11 cellular contexts compared by ENCODE assay signal in genomic region chrX:149629730-149630387, GRCh38. TPM values are rescaled to one million over a fixed set of nuclear protein-coding genes. Genes with fewer than 3 reads are reported as not detected.
A peak's percentile ranks its signal among the peaks of the same experiment; 100 is the strongest.
DNase-seq lines count a peak whose midpoint lies in the region; ATAC-seq and TF ChIP-seq lines count a peak whose summit lies in the region.
"Had no signal": no experiment of that assay in that cellular context is flagged by ENCODE, and none has a peak within 500 bp of the region (broad histone marks: within the 10 kb centered on the region; RNA-seq: fewer than 3 reads in every experiment).

No MANE protein-coding gene starts in this region.

- DNase-seq in activated naive CD4-positive, alpha-beta T cell treated with anti-CD3 and anti-CD28 coated beads for 36 hours: no peak
- DNase-seq in activated naive CD4-positive, alpha-beta T cell treated with anti-CD3 and anti-CD28 coated beads, Interleukin-2, amount 50 U/mL, for 16 hours: no peak
- DNase-seq in activated T-helper 1 cell treated with anti-CD3 and anti-CD28 coated beads, Interleukin-12 subunit alpha, Interleukin-12 subunit beta, Interleukin-2, Interleukin-4 antibody, amounts not matched to agents 30 ng/mL and 10 ng/mL and 1 ng/mL, durations not matched to agents 14 hours and 24 hours and 36 hours (ENCODE audit: low spot score): no peak
- DNase-seq in suprapubic skin (ENCODE audit: low spot score in 2 of 2): no peak
- DNase-seq in head of caudate nucleus: no peak
- no peak for DNase-seq in stomach
- DNase-seq: activated CD4-positive, alpha-beta T cell treated with anti-CD3 and anti-CD28 coated beads for 1 hour; effector CD8-positive, alpha-beta T cell had no signal

- no peak for TF ChIP-seq POLR2A in suprapubic skin (IDR thresholded peaks at IDR 0.05)
- TF ChIP-seq POLR2A in stomach (IDR thresholded peaks at IDR 0.05): no peak

- TF ChIP-seq EP300 in suprapubic skin (IDR thresholded peaks at IDR 0.05) (no peak), stomach (IDR thresholded peaks at IDR 0.05) (no peak)

- CTCF ChIA-PET in activated naive CD4-positive, alpha-beta T cell treated with anti-CD3 and anti-CD28 coated beads for 36 hours (lab: Charles Lee): interaction anchor here (0.8 kb wide), 1 partner anchor 308 kb away, joined by 3 read pairs; no protein-coding TSS in a partner anchor

- TF ChIP-seq CTCF in suprapubic skin (IDR thresholded peaks at IDR 0.05) (no peak), stomach (IDR thresholded peaks at IDR 0.05) (no peak)

- H3K27me3 Mint-ChIP-seq in activated naive CD4-positive, alpha-beta T cell treated with anti-CD3 and anti-CD28 coated beads for 36 hours (ENCODE audit: low read depth): no peaks in the 10 kb centered on the region
- H3K27me3 Mint-ChIP-seq in activated T-helper 1 cell treated with anti-CD3 and anti-CD28 coated beads, Interleukin-12 subunit alpha, Interleukin-12 subunit beta, Interleukin-2, Interleukin-4 antibody, amounts not matched to agents 30 ng/mL and 10 ng/mL and 1 ng/mL, durations not matched to agents 14 hours and 24 hours and 36 hours (ENCODE audit: insufficient read depth): peaks cover 1% of the 10 kb centered on the region

- H3K27ac ChIP-seq in iPS-20b (ENCODE audit: low read length) (no peak overlapping the region), suprapubic skin (no peak overlapping the region), stomach (no peak overlapping the region)

- peak overlapping the region; percentile 87 for H3K4me3 Mint-ChIP-seq in activated naive CD4-positive, alpha-beta T cell treated with anti-CD3 and anti-CD28 coated beads for 36 hours
- peak overlapping the region; percentile 95 for H3K4me3 Mint-ChIP-seq in activated T-helper 1 cell treated with anti-CD3 and anti-CD28 coated beads, Interleukin-12 subunit alpha, Interleukin-12 subunit beta, Interleukin-2, Interleukin-4 antibody, amounts not matched to agents 30 ng/mL and 10 ng/mL and 1 ng/mL, durations not matched to agents 14 hours and 24 hours and 36 hours

- intact Hi-C loops in activated naive CD4-positive, alpha-beta T cell treated with anti-CD3 and anti-CD28 coated beads for 36 hours (cut with micrococcal nuclease): loop anchor here (5.0 to 10.0 kb wide), 4 partner anchors 85 to 735 kb away; partner anchors contain the start of genes MAGEA11 and MAMLD1
- intact Hi-C loops in activated T-helper 1 cell treated with anti-CD3 and anti-CD28 coated beads, Interleukin-12 subunit alpha, Interleukin-12 subunit beta, Interleukin-2, Interleukin-4 antibody, amounts not matched to agents 30 ng/mL and 10 ng/mL and 1 ng/mL, durations not matched to agents 14 hours and 24 hours and 36 hours (cut with micrococcal nuclease): loop anchor here (2.0 to 10.0 kb wide), 5 partner anchors 65 to 1718 kb away; partner anchors contain the start of genes CD99L2 and FMR1
- intact Hi-C loops in head of caudate nucleus (cut with DNase I): no loop called here
- intact Hi-C loops in stomach (cut with DNase I; ENCODE audit: low total_unique reads): no loop called here

- H3K9me3 ChIP-seq in iPS-20b (ENCODE audit: insufficient read depth, low read depth, low read length) (no peaks in the 10 kb centered on the region), suprapubic skin (no peaks in the 10 kb centered on the region), stomach (no peaks in the 10 kb centered on the region)

- WGBS in suprapubic skin: 66% methylated on average over 5 of the region's 5 CpGs
- 47 to 73% (median 50%) methylated on average over 5 of the region's 5 CpGs for WGBS in stomach, 5 donors

- no peaks in the 10 kb centered on the region for H3K36me3 Mint-ChIP-seq in activated naive CD4-positive, alpha-beta T cell treated with anti-CD3 and anti-CD28 coated beads for 36 hours (ENCODE audit: low read depth)
- peaks cover 3% of the 10 kb centered on the region for H3K36me3 Mint-ChIP-seq in activated T-helper 1 cell treated with anti-CD3 and anti-CD28 coated beads, Interleukin-12 subunit alpha, Interleukin-12 subunit beta, Interleukin-2, Interleukin-4 antibody, amounts not matched to agents 30 ng/mL and 10 ng/mL and 1 ng/mL, durations not matched to agents 14 hours and 24 hours and 36 hours (ENCODE audit: low read depth)

- H3K36me3 ChIP-seq in iPS-20b (ENCODE audit: insufficient read depth, low read depth, low read length) (no peaks in the 10 kb centered on the region), suprapubic skin (no peaks in the 10 kb centered on the region), stomach (no peaks in the 10 kb centered on the region)

- ATAC-seq in HG02588 (IDR thresholded peaks at IDR 0.05; ENCODE audit: unreplicated experiment): no peak

- H3K27ac Mint-ChIP-seq in activated naive CD4-positive, alpha-beta T cell treated with anti-CD3 and anti-CD28 coated beads for 36 hours: no peak overlapping the region
- H3K27ac Mint-ChIP-seq in activated T-helper 1 cell treated with anti-CD3 and anti-CD28 coated beads, Interleukin-12 subunit alpha, Interleukin-12 subunit beta, Interleukin-2, Interleukin-4 antibody, amounts not matched to agents 30 ng/mL and 10 ng/mL and 1 ng/mL, durations not matched to agents 14 hours and 24 hours and 36 hours: peak overlapping the region; percentile 1

- H3K27me3 ChIP-seq in iPS-20b (ENCODE audit: insufficient read depth, low read length) (peaks cover 29% of the 10 kb centered on the region), suprapubic skin (no peaks in the 10 kb centered on the region), stomach (no peaks in the 10 kb centered on the region)

- H3K4me1 Mint-ChIP-seq in activated naive CD4-positive, alpha-beta T cell treated with anti-CD3 and anti-CD28 coated beads for 36 hours (ENCODE audit: low read depth): peaks cover 47% of the 10 kb centered on the region
- H3K4me1 Mint-ChIP-seq in activated T-helper 1 cell treated with anti-CD3 and anti-CD28 coated beads, Interleukin-12 subunit alpha, Interleukin-12 subunit beta, Interleukin-2, Interleukin-4 antibody, amounts not matched to agents 30 ng/mL and 10 ng/mL and 1 ng/mL, durations not matched to agents 14 hours and 24 hours and 36 hours (ENCODE audit: low read depth): peaks cover 43% of the 10 kb centered on the region

- no peaks in the 10 kb centered on the region for H3K9me3 Mint-ChIP-seq in activated naive CD4-positive, alpha-beta T cell treated with anti-CD3 and anti-CD28 coated beads for 36 hours
- H3K9me3 Mint-ChIP-seq in activated T-helper 1 cell treated with anti-CD3 and anti-CD28 coated beads, Interleukin-12 subunit alpha, Interleukin-12 subunit beta, Interleukin-2, Interleukin-4 antibody, amounts not matched to agents 30 ng/mL and 10 ng/mL and 1 ng/mL, durations not matched to agents 14 hours and 24 hours and 36 hours: no peaks in the 10 kb centered on the region

- H3K9ac ChIP-seq in iPS-20b (ENCODE audit: low read depth, low read length): no peak overlapping the region

- peaks cover 13% of the 10 kb centered on the region; the same call in 1 of the 2 replicates for H3K4me1 ChIP-seq in iPS-20b (ENCODE audit: insufficient read depth, low read length)
- H3K4me1 ChIP-seq in suprapubic skin: peaks cover 27% of the 10 kb centered on the region
- H3K4me1 ChIP-seq in stomach: peaks cover 3 to 21% (median 19%) of the 10 kb centered on the region in 4 donors

- H3K4me3 ChIP-seq in iPS-20b (ENCODE audit: low read length) (peak overlapping the region; percentile 84), suprapubic skin (peak overlapping the region; percentile 79), stomach (peak overlapping the region in 1 of 4 donors; percentile 91)

RNA-seq across cellular contexts. Expression of gene TMEM185A, which starts 1.7 kb away (rescaled TPM):
- total RNA-seq in activated naive CD4-positive, alpha-beta T cell treated with anti-CD3 and anti-CD28 coated beads for 36 hours: 1 to 10 TPM; 7.2 to 7.5 TPM
- 18.7 and 25.5 TPM in 2 replicates for total RNA-seq in activated T-helper 1 cell treated with anti-CD3 and anti-CD28 coated beads, Interleukin-12 subunit alpha, Interleukin-12 subunit beta, Interleukin-2, Interleukin-4 antibody, amounts not matched to agents 30 ng/mL and 10 ng/mL and 1 ng/mL, durations not matched to agents 14 hours and 24 hours and 36 hours
- total RNA-seq in suprapubic skin (10 to 100 TPM; 22.0 to 37.9 (median 31.5) TPM), stomach (10 to 100 TPM in 4 of 5 donors, 1 to 10 TPM in 1; 7.6 to 22.0 (median 18.7) TPM)
- polyA plus RNA-seq in stomach: 10 to 100 TPM in 1 of 3 donors, 1 to 10 TPM in 2; 3.5 to 12.1 (median 9.6) TPM

RNA-seq across cellular contexts. Expression of gene HSFX2, which starts 34.7 kb away (rescaled TPM):
- total RNA-seq in activated naive CD4-positive, alpha-beta T cell treated with anti-CD3 and anti-CD28 coated beads for 36 hours: not detected
- total RNA-seq in activated T-helper 1 cell treated with anti-CD3 and anti-CD28 coated beads, Interleukin-12 subunit alpha, Interleukin-12 subunit beta, Interleukin-2, Interleukin-4 antibody, amounts not matched to agents 30 ng/mL and 10 ng/mL and 1 ng/mL, durations not matched to agents 14 hours and 24 hours and 36 hours: 0.41 TPM in 1 of 2 replicates, not detected in the other
- 1 to 10 TPM in 1 of 4 donors, under 1 TPM in 1, not detected in 2; 0.38 to 4.8 TPM for total RNA-seq in suprapubic skin
- 1 to 10 TPM in 2 of 5 donors, under 1 TPM in 1, not detected in 2; 0.55 to 2.9 (median 1.7) TPM for total RNA-seq in stomach
- polyA plus RNA-seq in stomach: 1 to 10 TPM in 1 of 3 donors, under 1 TPM in 1, not detected in 1; 0.31 to 2.0 TPM
- total RNA-seq: mesenteric fat pad had no signal

RNA-seq across cellular contexts. Expression of gene MAGEA9B, which starts 42.6 kb away (rescaled TPM):
- total RNA-seq in activated naive CD4-positive, alpha-beta T cell treated with anti-CD3 and anti-CD28 coated beads for 36 hours: not detected
- total RNA-seq in activated T-helper 1 cell treated with anti-CD3 and anti-CD28 coated beads, Interleukin-12 subunit alpha, Interleukin-12 subunit beta, Interleukin-2, Interleukin-4 antibody, amounts not matched to agents 30 ng/mL and 10 ng/mL and 1 ng/mL, durations not matched to agents 14 hours and 24 hours and 36 hours: not detected in 2 replicates
- total RNA-seq in suprapubic skin: not detected
- not detected for total RNA-seq in stomach
- polyA plus RNA-seq in stomach: not detected
- total RNA-seq: mesenteric fat pad had no signal

Comparison
In these comparisons a context has a peak if more than half of its experiments do, and no peak if none do; other contexts are left out.
1. intact Hi-C loops: an anchor here in activated naive CD4-positive, alpha-beta T cell treated with anti-CD3 and anti-CD28 coated beads for 36 hours (5.0 to 10.0 kb wide) and activated T-helper 1 cell treated with anti-CD3 and anti-CD28 coated beads, Interleukin-12 subunit alpha, Interleukin-12 subunit beta, Interleukin-2, Interleukin-4 antibody, amounts not matched to agents 30 ng/mL and 10 ng/mL and 1 ng/mL, durations not matched to agents 14 hours and 24 hours and 36 hours (2.0 to 10.0 kb wide); none called in head of caudate nucleus and stomach.